In the genomic region with DNA sequence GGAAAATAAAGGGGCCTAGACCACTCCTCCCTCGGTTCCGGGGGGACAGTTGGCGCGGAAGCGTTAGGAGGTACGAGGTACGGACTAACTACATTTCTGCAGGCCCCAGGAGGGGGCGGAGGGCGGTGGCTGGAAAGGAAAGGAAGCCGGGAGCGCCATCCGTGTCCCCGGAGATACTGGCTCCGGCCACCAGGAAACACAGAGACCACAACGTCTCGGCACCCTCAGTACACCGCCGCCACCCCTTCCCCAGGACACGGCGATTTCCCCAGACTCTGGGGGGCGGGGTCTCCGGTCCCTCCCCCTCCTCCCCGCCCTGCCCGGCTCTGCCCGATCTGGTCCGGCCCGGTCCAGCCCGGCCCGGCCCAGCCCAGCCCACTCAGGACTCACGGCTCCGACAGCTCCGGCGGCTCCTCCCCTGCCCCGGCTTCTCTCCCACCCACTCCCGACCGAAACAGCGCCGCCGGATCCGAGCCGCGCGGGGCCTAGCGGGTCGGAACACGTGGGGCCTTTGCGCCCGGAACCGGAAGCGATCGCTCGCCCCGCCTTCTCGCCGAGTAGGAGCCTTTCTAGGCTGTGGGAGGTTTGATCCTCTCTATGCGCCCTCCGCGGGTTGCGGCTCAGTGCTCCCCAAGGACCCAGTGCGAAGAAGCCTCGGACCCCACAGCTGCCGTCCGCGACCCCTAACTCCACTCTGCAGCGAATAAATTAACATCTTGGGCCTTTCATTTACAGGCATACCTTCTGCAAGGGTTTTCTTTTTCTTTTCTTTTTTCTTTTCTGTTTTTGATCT, we compare ENCODE assay signal across 8 cellular contexts. TPM values are rescaled to one million over a fixed set of nuclear protein-coding genes. Genes with fewer than 3 reads are reported as not detected.
DNase-seq lines count a peak whose midpoint lies in the region; ATAC-seq and TF ChIP-seq lines count a peak whose summit lies in the region.

A gene (minus strand): TSS at position 502 of the 793 bp plus-strand sequence. CDS start 10,772 bp downstream, outside the sequence.

- intact Hi-C loops in left lung (cut with DNase I): no loop called here

- no peaks in the 10 kb centered on the region for H3K27me3 ChIP-seq in CD4-positive, CD25-positive, alpha-beta regulatory T cell (ENCODE audit: control insufficient read depth, insufficient read depth, low read length)
- H3K27me3 ChIP-seq in left lung: no peaks in the 10 kb centered on the region

- peaks cover 12% of the 10 kb centered on the region for H3K36me3 ChIP-seq in CD4-positive, CD25-positive, alpha-beta regulatory T cell (ENCODE audit: control insufficient read depth, insufficient read depth, low read length)
- no peaks in the 10 kb centered on the region for H3K36me3 ChIP-seq in left lung

- peaks cover 23% of the 10 kb centered on the region for H3K4me1 ChIP-seq in CD4-positive, CD25-positive, alpha-beta regulatory T cell (ENCODE audit: control insufficient read depth, insufficient read depth, low read length, poor library complexity, severe bottlenecking)
- peaks cover 8 to 26% of the 10 kb centered on the region in 2 donors for H3K4me1 ChIP-seq in left lung

- no peaks in the 10 kb centered on the region for H3K9me3 ChIP-seq in CD4-positive, CD25-positive, alpha-beta regulatory T cell (ENCODE audit: control insufficient read depth in 2 of 2, low read length in 2 of 2)
- H3K9me3 ChIP-seq in left lung: no peaks in the 10 kb centered on the region

- DNase-seq in CD4-positive, CD25-positive, alpha-beta regulatory T cell: peak; percentile 86 to 94 (median 90)
- DNase-seq in NCI-H748 (lab: John Stamatoyannopoulos, UW; ENCODE audit: unreplicated experiment) (peak; percentile 88), cortex of kidney (lab: John Stamatoyannopoulos, UW) (peak; percentile 25), left lung (peak; percentile 93 to 97)
- DNase-seq in activated CD4-positive, alpha-beta T cell treated with anti-CD3 and anti-CD28 coated beads, Interleukin-2, amount 50 U/mL, for 1 hour: peak; percentile 89
- peak; percentile 87 for DNase-seq in stimulated activated CD4-positive, alpha-beta T cell treated with anti-CD3 and anti-CD28 coated beads, Interleukin-2, amount 100 ng/mL, for 4 hours (ENCODE audit: low read depth)

- H3K27ac ChIP-seq in CD4-positive, CD25-positive, alpha-beta regulatory T cell (ENCODE audit: insufficient read depth, low read length, poor library complexity, severe bottlenecking): peak within 1 kb of the TSS; percentile 78
- peak within 1 kb of the TSS; percentile 44 to 76 for H3K27ac ChIP-seq in left lung

- peaks cover 0 to 4% (median 0%) of the 10 kb centered on the region in 7 donors for H3K9me3 Mint-ChIP-seq in CD4-positive, CD25-positive, alpha-beta regulatory T cell

- peaks cover 18% of the 10 kb centered on the region for H3K36me3 Mint-ChIP-seq in CD4-positive, CD25-positive, alpha-beta regulatory T cell

- peak; percentile 96 to 97 for ATAC-seq in CD4-positive, CD25-positive, alpha-beta regulatory T cell (ENCODE audit: low read depth in 2 of 2)
- peak; percentile 98 for ATAC-seq in GM19395 (IDR thresholded peaks at IDR 0.05; ENCODE audit: unreplicated experiment)
- ATAC-seq in HG03558 (IDR thresholded peaks at IDR 0.05; ENCODE audit: extremely low read depth, unreplicated experiment): peak; percentile 98
- peak; percentile 100 for ATAC-seq in left lung

- H3K4me3 Mint-ChIP-seq in CD4-positive, CD25-positive, alpha-beta regulatory T cell: peak within 1 kb of the TSS; percentile 90 to 99 (median 98)

- peaks cover 9% of the 10 kb centered on the region for H3K27me3 Mint-ChIP-seq in CD4-positive, CD25-positive, alpha-beta regulatory T cell

- H3K4me1 Mint-ChIP-seq in CD4-positive, CD25-positive, alpha-beta regulatory T cell: peaks cover 17 to 55% (median 40%) of the 10 kb centered on the region in 4 donors

- TF ChIP-seq CTCF in left lung (IDR thresholded peaks at IDR 0.05): peak in 1 of 2 donors; percentile 20

- peak within 1 kb of the TSS; percentile 95 for H3K4me3 ChIP-seq in CD4-positive, CD25-positive, alpha-beta regulatory T cell (ENCODE audit: low read depth, low read length)
- peak within 1 kb of the TSS; percentile 86 to 94 for H3K4me3 ChIP-seq in left lung

- peak within 1 kb of the TSS; percentile 88 to 95 (median 94) for H3K27ac Mint-ChIP-seq in CD4-positive, CD25-positive, alpha-beta regulatory T cell

RNA-seq across cellular contexts. Expression of the gene that starts here (rescaled TPM):
- total RNA-seq in CD4-positive, CD25-positive, alpha-beta regulatory T cell: 14.6 TPM
- polyA plus RNA-seq in CD4-positive, CD25-positive, alpha-beta regulatory T cell: 1 to 10 TPM; 5.9 to 8.2 (median 7.2) TPM
- total RNA-seq in left lung: 1 to 10 TPM; 6.6 to 10.0 TPM

Comparison
In these comparisons a context has a peak if more than half of its experiments do, and no peak if none do; other contexts are left out.
1. Peak in every context shown above with its lines: DNase-seq, ATAC-seq, H3K4me3 ChIP-seq and H3K27ac ChIP-seq.
2. DNase-seq: peak in every context shown above with its lines; median percentile 95 in left lung; 90 in CD4-positive, CD25-positive, alpha-beta regulatory T cell; 89 in activated CD4-positive, alpha-beta T cell treated with anti-CD3 and anti-CD28 coated beads, Interleukin-2, amount 50 U/mL, for 1 hour; 88 in NCI-H748; 87 in stimulated activated CD4-positive, alpha-beta T cell treated with anti-CD3 and anti-CD28 coated beads, Interleukin-2, amount 100 ng/mL, for 4 hours; 25 in cortex of kidney.